ENCODE assay signal across 20 cellular contexts in the genomic region with DNA sequence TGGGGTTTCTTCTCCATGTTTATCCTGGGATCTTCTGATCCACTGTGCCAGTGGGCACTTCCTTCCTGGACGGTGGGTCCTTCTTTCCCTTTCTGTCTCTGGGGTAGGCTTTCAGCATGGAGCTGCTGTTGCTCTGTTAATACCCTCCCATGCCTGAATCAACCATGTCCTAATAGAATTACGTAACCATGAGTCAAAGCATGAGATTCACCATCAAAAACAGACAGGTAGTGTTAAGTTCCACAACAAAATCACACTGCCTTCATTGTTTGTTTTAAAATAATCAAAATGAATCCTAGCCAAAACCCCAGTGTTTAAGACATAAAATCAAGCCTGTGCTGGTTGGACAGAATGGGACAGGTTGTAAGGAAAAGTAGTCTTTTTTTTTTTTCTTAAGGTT. TPM values are rescaled to one million over a fixed set of nuclear protein-coding genes. Genes with fewer than 3 reads are reported as not detected.
"Had no signal": no experiment of that assay in that cellular context is flagged by ENCODE, and none has a peak within 500 bp of the region (broad histone marks: within the 10 kb centered on the region; RNA-seq: fewer than 3 reads in every experiment).

No MANE protein-coding gene starts in this region.

- H3K27ac Mint-ChIP-seq: activated B cell treated with CpG ODN at 0.5 μM for 24 hours; activated CD4-positive, alpha-beta T cell treated with anti-CD3 and anti-CD28 coated beads for 36 hours; activated naive CD8-positive, alpha-beta T cell treated with anti-CD3 and anti-CD28 coated beads for 36 hours; naive thymus-derived CD4-positive, alpha-beta T cell had no signal

- H3K27me3 ChIP-seq: thyroid gland had no signal

- H3K36me3 ChIP-seq: heart right ventricle, left lung, thyroid gland had no signal

- H3K4me3 ChIP-seq: coronary artery, heart right ventricle, left lung, lung, thyroid gland had no signal

- H3K9me3 Mint-ChIP-seq: activated B cell treated with CpG ODN at 0.5 μM for 24 hours; activated naive CD8-positive, alpha-beta T cell treated with anti-CD3 and anti-CD28 coated beads for 36 hours had no signal

- H3K4me1 ChIP-seq: heart right ventricle, left lung, thyroid gland had no signal

- ATAC-seq: activated CD4-positive, alpha-beta T cell treated with anti-CD3 and anti-CD28 coated beads for 36 hours; heart right ventricle; left lung; naive thymus-derived CD4-positive, alpha-beta T cell had no signal

- H3K36me3 Mint-ChIP-seq: activated naive CD8-positive, alpha-beta T cell treated with anti-CD3 and anti-CD28 coated beads for 36 hours; naive thymus-derived CD4-positive, alpha-beta T cell had no signal

- H3K4me1 Mint-ChIP-seq: activated B cell treated with CpG ODN at 0.5 μM for 24 hours; activated CD4-positive, alpha-beta T cell treated with anti-CD3 and anti-CD28 coated beads for 36 hours; activated naive CD8-positive, alpha-beta T cell treated with anti-CD3 and anti-CD28 coated beads for 36 hours; naive thymus-derived CD4-positive, alpha-beta T cell had no signal

- H3K4me3 Mint-ChIP-seq: activated B cell treated with CpG ODN at 0.5 μM for 24 hours; activated CD4-positive, alpha-beta T cell treated with anti-CD3 and anti-CD28 coated beads for 36 hours; activated naive CD8-positive, alpha-beta T cell treated with anti-CD3 and anti-CD28 coated beads for 36 hours; naive thymus-derived CD4-positive, alpha-beta T cell had no signal

- H3K27ac ChIP-seq: coronary artery, heart right ventricle, left lung, thyroid gland had no signal

- DNase-seq: activated B cell treated with CpG ODN at 0.5 μM for 24 hours; activated CD4-positive, alpha-beta T cell treated with anti-CD3 and anti-CD28 coated beads for 36 hours; activated CD4-positive, alpha-beta T cell treated with anti-CD3 and anti-CD28 coated beads, Interleukin-2, amount 50 U/mL, for 4 hours; activated CD8-positive, alpha-beta memory T cell treated with anti-CD3 and anti-CD28 coated beads, Interleukin-2, amount 50 U/mL, for 48 hours; activated naive CD4-positive, alpha-beta T cell treated with Interleukin-2 at 50 U/mL for 16 hours; activated naive CD8-positive, alpha-beta T cell treated with anti-CD3 and anti-CD28 coated beads for 36 hours; activated T-cell treated with anti-CD3 and anti-CD28 coated beads, Interleukin-2, amount 50 U/mL, for 48 hours; amniotic stem cell; cerebellar nuclear complex; heart right ventricle; kidney glomerular epithelial cell; left lung; naive thymus-derived CD4-positive, alpha-beta T cell; retina; stimulated activated CD4-positive, alpha-beta T cell treated with anti-CD3 and anti-CD28 coated beads, Interleukin-4, amount 100 ng/mL, for 24 hours; stimulated activated naive CD4-positive, alpha-beta T cell treated with Interleukin-2 at 50 U/mL for 16 hours; T-helper 9 cell; thyroid gland had no signal

- H3K9me3 ChIP-seq: heart right ventricle, left lung, thyroid gland had no signal

RNA-seq across cellular contexts. Expression of a gene that starts 37.5 kb away (rescaled TPM):
- total RNA-seq: activated B cell treated with CpG ODN at 0.5 μM for 24 hours had no signal
